8 cellular contexts compared by ENCODE assay signal in the genomic region with DNA sequence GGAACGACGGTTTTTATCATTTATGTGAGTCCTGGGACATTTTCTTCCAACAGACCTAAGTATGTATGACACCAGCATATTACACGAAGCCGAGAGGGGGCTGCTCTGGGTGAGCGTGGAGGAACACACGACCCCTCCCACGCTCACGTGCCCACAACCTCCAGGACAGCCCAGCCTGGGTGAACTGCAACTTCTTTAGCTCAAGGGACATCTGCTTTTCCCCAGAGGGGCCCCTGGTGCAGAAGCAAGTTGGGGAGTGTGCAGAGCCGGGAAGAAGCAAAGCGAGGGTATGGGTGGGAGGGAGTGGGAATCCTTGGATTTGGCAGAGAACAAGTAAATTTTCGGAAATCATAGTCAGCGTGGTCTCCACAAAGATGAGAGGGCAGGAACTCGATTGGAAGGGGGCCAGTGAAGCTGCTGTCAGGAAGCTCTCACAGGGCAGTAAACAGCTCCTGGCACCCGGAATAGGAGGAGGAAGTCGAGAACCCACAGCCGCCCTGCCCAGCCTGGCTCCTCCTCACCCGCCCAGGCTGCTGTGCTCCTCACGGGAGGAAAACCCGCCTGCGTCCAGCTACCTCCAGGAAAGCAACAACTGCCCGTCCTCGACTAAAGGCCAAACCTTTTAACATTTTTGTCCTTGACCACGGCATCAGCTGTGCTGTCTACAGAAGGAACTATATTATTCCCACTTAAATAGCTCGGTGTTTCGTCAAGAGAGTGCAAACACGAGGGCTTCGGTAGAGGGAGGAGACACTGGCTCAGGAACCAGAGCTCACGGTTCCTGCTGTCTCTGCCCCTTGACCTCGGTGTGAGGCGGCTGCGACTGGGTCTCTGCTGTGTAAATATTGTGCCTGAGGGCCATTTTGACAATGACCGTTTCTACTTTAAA. TPM values are rescaled to one million over a fixed set of nuclear protein-coding genes. Genes with fewer than 3 reads are reported as not detected.
DNase-seq lines count a peak whose midpoint lies in the region; ATAC-seq, FAIRE-seq and TF ChIP-seq lines count a peak whose summit lies in the region.

No MANE protein-coding gene starts in this region.

- H3K4me1 Mint-ChIP-seq in GM23338: no peaks in the 10 kb centered on the region; the same call in 1 of the 3 replicates

- no peaks in the 10 kb centered on the region for H4K20me1 ChIP-seq in GM23338 (replicated peaks; ENCODE audit: insufficient read depth)
- H4K20me1 ChIP-seq in H1 (replicated peaks in 1 of 2; ENCODE audit: control insufficient read depth in 1 of 2, insufficient read depth in 2 of 2, low read length in 2 of 2): no peaks in the 10 kb centered on the region

- TF ChIP-seq EP300 in H1 (IDR thresholded peaks at IDR 0.05; ENCODE audit: borderline replicate concordance in 1 of 2, low read depth in 2 of 2, low read length in 2 of 2) (no peak), ovary (IDR thresholded peaks at IDR 0.05) (no peak)

- TF ChIP-seq RAD21 in H1 (IDR thresholded peaks at IDR 0.05 in 1 of 2, conservative IDR thresholded peaks at IDR 0.05 in 1 of 2; ENCODE audit: low read depth in 2 of 2, low read length in 2 of 2): no peak

- H2BK12ac ChIP-seq in H1 (ENCODE audit: low read depth, low read length): no peak overlapping the region

- TF ChIP-seq CTCF in GM23338 (conservative IDR thresholded peaks at IDR 0.05; ENCODE audit: low read depth in 2 of 2) (no peak), H1 (IDR thresholded peaks at IDR 0.05; ENCODE audit: control extremely low read depth in 1 of 3, insufficient read depth in 1 of 3, low read depth in 1 of 3, low read length in 3 of 3) (no peak), ovary (IDR thresholded peaks at IDR 0.05) (no peak)

- H3K4me1 ChIP-seq in GM23338 (ENCODE audit: insufficient read depth) (no peaks in the 10 kb centered on the region), H1 (replicated peaks in 1 of 4; ENCODE audit: control insufficient read depth in 3 of 4, insufficient read depth in 4 of 4, low read length in 3 of 4) (no peaks in the 10 kb centered on the region; a peak in 1 of 7 replicates), ovary (ENCODE audit: insufficient read depth) (peaks cover 5% of the 10 kb centered on the region)

- H3K4me2 ChIP-seq in GM23338: no peak overlapping the region
- H3K4me2 ChIP-seq in H1 (ENCODE audit: insufficient read depth in 1 of 2, low read depth in 2 of 2, low read length in 2 of 2): no peak overlapping the region

- FAIRE-seq in H1 (lab: Jason Lieb, UNC): no peak

- no peaks in the 10 kb centered on the region for H3K23me2 ChIP-seq in H1 (ENCODE audit: low read depth, low read length)

- H3K18ac ChIP-seq in H1 (ENCODE audit: extremely low read depth, low read length): no peak overlapping the region

- CTCF ChIA-PET in H1 (lab: Charles Lee; ENCODE audit: partially characterized antibody): interaction anchor here (0.9 to 1.7 kb wide), 7 partner anchors 9 to 421 kb away, joined by 4 to 9 read pairs (median 5); no protein-coding TSS in a partner anchor

- no peak overlapping the region for H3K27ac ChIP-seq in GM23338 (ENCODE audit: low read depth)
- H3K27ac ChIP-seq in H1 (ENCODE audit: low read depth, low read length): no peak overlapping the region
- H3K27ac ChIP-seq in ovary: no peak overlapping the region

- H3F3A ChIP-seq in GM23338 (replicated peaks; ENCODE audit: low read depth): no peaks in the 10 kb centered on the region; the same call in 1 of the 2 replicates

- H3K4me3 ChIP-seq in GM23338 (no peak overlapping the region), H1 (ENCODE audit: extremely low read depth in 1 of 4, insufficient read depth in 2 of 4, low read depth in 3 of 4, low read length in 4 of 4) (no peak overlapping the region), ovary (no peak overlapping the region)

- no peak for DNase-seq in GM23338 (ENCODE audit: low spot score)
- DNase-seq in SHP77 treated with DMSO at 0.1 percent for 48 hours (lab: John Stamatoyannopoulos, UW): peak; percentile 50
- no peak for DNase-seq in H1 (ENCODE audit: low read depth in 1 of 2, low spot score in 2 of 2)
- peak; percentile 38 to 64 (median 46) for DNase-seq in ovary
- no peak for DNase-seq in HK-2 (ENCODE audit: unreplicated experiment)
- no peak for DNase-seq in SW 1271 (lab: John Stamatoyannopoulos, UW)
- no peak for DNase-seq in SK-N-DZ (ENCODE audit: low spot score)

- TF ChIP-seq POLR2A in H1 (IDR thresholded peaks at IDR 0.05; ENCODE audit: control extremely low read depth in 1 of 2, low read depth in 2 of 2, low read length in 2 of 2) (no peak), ovary (IDR thresholded peaks at IDR 0.05) (no peak)

- H2AFZ ChIP-seq in GM23338 (peak overlapping the region; percentile 86), H1 (ENCODE audit: low read length) (peak overlapping the region; percentile 25; the same call in 1 of the 2 replicates)

- peaks cover 6% of the 10 kb centered on the region for H3K27me3 Mint-ChIP-seq in GM23338 (ENCODE audit: insufficient read depth, low read depth, poor library complexity)

- no peak overlapping the region for H3K14ac ChIP-seq in H1 (ENCODE audit: insufficient read length)

- no peak overlapping the region for H2BK15ac ChIP-seq in H1 (ENCODE audit: low read length)

- POLR2A ChIA-PET in H1 (lab: Charles Lee; ENCODE audit: partially characterized antibody): interaction anchor here (0.9 to 1.3 kb wide), 2 partner anchors 14 to 67 kb away, joined by 3 read pairs; no protein-coding TSS in a partner anchor

- H3K23ac ChIP-seq in H1 (ENCODE audit: insufficient read length): no peak overlapping the region

- ATAC-seq in GM23338 (peak; percentile 29; the same call in 1 of the 3 replicates), HG02840 (IDR thresholded peaks at IDR 0.05; ENCODE audit: low FRiP score, unreplicated experiment) (no peak)

- H3K4ac ChIP-seq in H1 (replicated peaks; ENCODE audit: insufficient read length, low read depth, low read length): no peak overlapping the region

- H3K79me2 ChIP-seq in GM23338 (replicated peaks; ENCODE audit: insufficient read depth) (no peaks in the 10 kb centered on the region), H1 (ENCODE audit: control insufficient read depth in 1 of 2, insufficient read depth in 2 of 2, low read length in 2 of 2) (no peaks in the 10 kb centered on the region)

- H3K36me3 ChIP-seq in GM23338 (ENCODE audit: insufficient read depth): no peaks in the 10 kb centered on the region
- no peaks in the 10 kb centered on the region for H3K36me3 ChIP-seq in H1 (ENCODE audit: control insufficient read depth in 2 of 4, insufficient read depth in 4 of 4, low read length in 3 of 4)
- H3K36me3 ChIP-seq in ovary: no peaks in the 10 kb centered on the region

- 90% methylated on average over 32 of the region's 32 CpGs; no CpG with 5 or more reads in 1 of the 2 experiments for WGBS in H1 (ENCODE audit: extremely low coverage in 1 of 2, insufficient coverage in 1 of 2, insufficient read length in 1 of 2, insufficient replicate concordance in 2 of 2, low coverage in 1 of 2, low lambda C conversion rate in 2 of 2, missing lambda C conversion rate in 1 of 2), 2 experiments
- 4 to 10% (median 5%) methylated on average over 32 of the region's 32 CpGs for WGBS in ovary, 3 donors

- H3K9me3 ChIP-seq in H1 (ENCODE audit: insufficient read depth in 2 of 2, low read depth in 1 of 2, low read length in 1 of 2) (no peaks in the 10 kb centered on the region), ovary (no peaks in the 10 kb centered on the region)

- H2BK5ac ChIP-seq in H1 (ENCODE audit: low read depth, low read length): no peak overlapping the region

- H2AK5ac ChIP-seq in H1 (ENCODE audit: low read depth, low read length): no peak overlapping the region

- no peaks in the 10 kb centered on the region for H3K36me3 Mint-ChIP-seq in GM23338 (ENCODE audit: low read depth)

- H3K79me1 ChIP-seq in H1 (ENCODE audit: low read depth, low read length): no peaks in the 10 kb centered on the region

- H2BK20ac ChIP-seq in H1 (ENCODE audit: low read length): no peak overlapping the region

- no peaks in the 10 kb centered on the region for H3K9me2 ChIP-seq in GM23338 (ENCODE audit: insufficient read depth)

- no peak overlapping the region for H3K9ac ChIP-seq in H1 (replicated peaks in 1 of 4; ENCODE audit: extremely low read depth in 1 of 4, low read depth in 3 of 4, low read length in 3 of 4)

- intact Hi-C loops in ovary (cut with DNase I): no loop called here

- no peak overlapping the region for H3K4me3 Mint-ChIP-seq in GM23338

- no peak overlapping the region for H3K27ac Mint-ChIP-seq in GM23338

- no peak overlapping the region for H4K5ac ChIP-seq in H1 (ENCODE audit: insufficient read length, low read depth, low read length)

- H3K27me3 ChIP-seq in GM23338 (ENCODE audit: insufficient read depth): no peaks in the 10 kb centered on the region
- H3K27me3 ChIP-seq in H1 (replicated peaks in 1 of 4; ENCODE audit: control insufficient read depth in 3 of 4, extremely low read depth in 1 of 4, insufficient read depth in 3 of 4, low read length in 3 of 4): peaks cover 0 to 2% (median 0%) of the 10 kb centered on the region in 4 experiments; a peak in 1 of 7 replicates
- no peaks in the 10 kb centered on the region for H3K27me3 ChIP-seq in ovary

- no peak overlapping the region for H2BK120ac ChIP-seq in H1 (replicated peaks; ENCODE audit: low read depth, low read length)

- H4K8ac ChIP-seq in H1 (ENCODE audit: extremely low read depth, insufficient read depth, low read length): peak overlapping the region; percentile 5; the same call in 1 of the 2 replicates

- no peak overlapping the region for H3K56ac ChIP-seq in H1 (replicated peaks; ENCODE audit: insufficient read length, low read depth, low read length)

- no peak overlapping the region for H4K91ac ChIP-seq in H1 (replicated peaks; ENCODE audit: insufficient read length, low read length)

- no peaks in the 10 kb centered on the region for H3K9me3 Mint-ChIP-seq in GM23338

RNA-seq across cellular contexts. Expression of gene CFAP97D2, which starts 17.2 kb away (rescaled TPM):
- not detected in 2 replicates for total RNA-seq in GM23338 (2014; rRNA removed; shearing (Covaris generic))
- polyA plus RNA-seq in GM23338 (2016; fragmentation: Nextera tagmentation; extraction: Ambion mirVana): not detected in 2 replicates
- total RNA-seq in H1 (2021; fragmentation: NEBNext Ultra II Directional; extraction: Animal tissue kit (Norgen Biotek cat#: 25700)): not detected in 2 replicates
- polyA plus RNA-seq in H1 (2011; rRNA removed): not detected in 2 replicates
- polyA plus RNA-seq in H1 (2011; cell fraction: cytosol; rRNA removed): not detected
- polyA plus RNA-seq in H1 (2011; cell fraction: nucleus; rRNA removed): not detected
- polyA plus RNA-seq in H1 (2012, experiment 1 of 2): not detected in 4 replicates
- polyA plus RNA-seq in H1 (2012, experiment 2 of 2): not detected
- polyA plus RNA-seq in H1 (2013, experiment 1 of 2): not detected
- not detected for polyA plus RNA-seq in H1 (2013, experiment 2 of 2)
- polyA minus RNA-seq in H1 (2011; rRNA and poly(A)+ RNA removed): not detected in 2 replicates
- not detected for polyA minus RNA-seq in H1 (2011; cell fraction: cytosol; rRNA and poly(A)+ RNA removed)
- not detected for polyA minus RNA-seq in H1 (2011; cell fraction: nucleus; rRNA and poly(A)+ RNA removed)
- 1 to 10 TPM in 2 of 7 donors, under 1 TPM in 1, not detected in 4; 0.28 to 5.2 (median 3.1) TPM for total RNA-seq in ovary
- not detected for polyA plus RNA-seq in ovary
- polyA plus RNA-seq in SK-N-DZ (2014; cell fraction: cytosol; rRNA removed): not detected in 2 replicates
- not detected in 2 replicates for polyA plus RNA-seq in SK-N-DZ (2014; cell fraction: nucleus; rRNA removed)

RNA-seq across cellular contexts. Expression of gene RASA3, which starts 29.5 kb away (rescaled TPM):
- total RNA-seq in GM23338 (2014; rRNA removed; shearing (Covaris generic)): 18.7 and 20.7 TPM in 2 replicates
- polyA plus RNA-seq in GM23338 (2016; fragmentation: Nextera tagmentation; extraction: Ambion mirVana): 11.2 and 11.7 TPM in 2 replicates
- total RNA-seq in H1 (2021; fragmentation: NEBNext Ultra II Directional; extraction: Animal tissue kit (Norgen Biotek cat#: 25700)): 21.9 TPM in 2 replicates
- polyA plus RNA-seq in H1 (2011; rRNA removed): 7.5 and 11.0 TPM in 2 replicates
- polyA plus RNA-seq in H1 (2011; cell fraction: cytosol; rRNA removed): 12.9 TPM
- 15.0 TPM for polyA plus RNA-seq in H1 (2011; cell fraction: nucleus; rRNA removed)
- 11.8 to 14.5 TPM (median 13.4 TPM) in 4 replicates for polyA plus RNA-seq in H1 (2012, experiment 1 of 2)
- 7.7 TPM for polyA plus RNA-seq in H1 (2012, experiment 2 of 2)
- polyA plus RNA-seq in H1 (2013, experiment 1 of 2): 11.2 TPM
- polyA plus RNA-seq in H1 (2013, experiment 2 of 2): 11.4 TPM
- 10.6 and 10.8 TPM in 2 replicates for polyA minus RNA-seq in H1 (2011; rRNA and poly(A)+ RNA removed)
- polyA minus RNA-seq in H1 (2011; cell fraction: cytosol; rRNA and poly(A)+ RNA removed): 11.4 TPM
- polyA minus RNA-seq in H1 (2011; cell fraction: nucleus; rRNA and poly(A)+ RNA removed): 6.9 TPM
- 10 to 100 TPM in 3 of 7 donors, 1 to 10 TPM in 4; 5.4 to 16.9 (median 9.4) TPM for total RNA-seq in ovary
- 1 to 10 TPM; 6.8 to 9.8 TPM for polyA plus RNA-seq in ovary
- 14.5 and 15.7 TPM in 2 replicates for polyA plus RNA-seq in SK-N-DZ (2014; cell fraction: cytosol; rRNA removed)
- 14.6 and 15.5 TPM in 2 replicates for polyA plus RNA-seq in SK-N-DZ (2014; cell fraction: nucleus; rRNA removed)

Comparison
In these comparisons a context has a peak if more than half of its experiments do, and no peak if none do; other contexts are left out.
1. DNase-seq: peak in SHP77 treated with DMSO at 0.1 percent for 48 hours (single experiment) and ovary (5 of 5); none in GM23338 (single experiment), H1 (0 of 2), HK-2 (single experiment), SW 1271 (0 of 2) and SK-N-DZ (single experiment).